In the genomic region with DNA sequence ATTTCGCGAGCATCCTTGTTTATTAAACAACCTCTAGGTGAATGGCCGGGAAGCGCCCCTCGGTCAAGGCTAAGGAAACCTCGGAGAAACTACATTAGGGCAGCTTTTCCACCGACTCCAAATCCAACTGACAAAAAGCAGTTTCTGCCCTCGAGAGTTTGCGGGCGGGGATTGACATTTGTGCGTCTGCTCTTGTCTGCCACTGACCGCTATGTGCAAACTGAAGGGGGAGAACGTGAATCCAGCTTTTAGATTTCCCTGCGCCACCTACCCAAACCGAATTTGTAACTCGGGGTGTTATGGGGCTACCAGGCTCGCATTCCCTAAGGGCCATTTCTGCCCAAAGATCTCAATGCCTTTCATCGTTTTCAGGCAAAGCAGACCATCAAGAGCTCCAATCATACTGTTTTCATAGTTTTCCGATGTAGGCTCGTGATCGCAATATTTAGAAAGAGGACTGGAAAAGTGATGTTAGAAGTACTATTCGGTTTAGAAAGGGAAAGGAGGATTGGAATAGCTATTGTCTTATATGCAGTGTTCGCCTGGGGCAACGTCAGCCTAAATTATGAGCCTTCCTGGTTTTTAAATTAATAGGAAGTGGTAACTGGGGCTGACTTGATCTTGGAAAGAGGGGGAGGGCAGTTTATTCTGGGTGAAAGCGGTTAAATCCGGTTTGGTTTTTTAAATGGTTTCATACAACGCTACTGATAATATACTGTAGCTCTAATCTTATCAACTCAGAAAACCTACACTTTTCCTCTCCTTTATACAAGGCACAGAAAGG, we compare ENCODE assay signal across 8 cellular contexts. TPM values are rescaled to one million over a fixed set of nuclear protein-coding genes. Genes with fewer than 3 reads are reported as not detected.
A peak's percentile ranks its signal among the peaks of the same experiment; 100 is the strongest.
DNase-seq lines count a peak whose midpoint lies in the region; ATAC-seq and TF ChIP-seq lines count a peak whose summit lies in the region.

No MANE protein-coding gene starts in this region.

- H3K79me2 ChIP-seq in SK-N-SH (ENCODE audit: insufficient read depth), result peaks cover 90% of the 10 kb centered on the region

- peaks cover 43% of the 10 kb centered on the region for H3K4me1 Mint-ChIP-seq in activated CD8-positive, alpha-beta memory T cell treated with anti-CD3 and anti-CD28 coated beads, Interleukin-2, amount 10 ng/mL, durations not matched to agents 7 days and 5 days
- H3K4me1 Mint-ChIP-seq in chondrocyte (ENCODE audit: low read depth), result peaks cover 48% of the 10 kb centered on the region

- H3K36me3 ChIP-seq in tibial artery (no peaks in the 10 kb centered on the region), SK-N-SH (replicated peaks in 1 of 2; ENCODE audit: control insufficient read depth in 1 of 2, insufficient read depth in 2 of 2, low read length in 1 of 2) (peaks cover 0 to 8% of the 10 kb centered on the region in 2 experiments)

- H3K9ac ChIP-seq in SK-N-SH, result no peak overlapping the region

- POLR2A ChIA-PET in SK-N-SH (lab: Yijun Ruan, JAX), result no interaction called here

- peak overlapping the region; percentile 41 to 60 for H3K27ac ChIP-seq in tibial artery
- no peak overlapping the region for H3K27ac ChIP-seq in SK-N-SH (ENCODE audit: low read depth in 2 of 2, low read length in 1 of 2)

- peaks cover 15% of the 10 kb centered on the region for H3K36me3 Mint-ChIP-seq in activated CD8-positive, alpha-beta memory T cell treated with anti-CD3 and anti-CD28 coated beads, Interleukin-2, amount 10 ng/mL, durations not matched to agents 7 days and 5 days
- H3K36me3 Mint-ChIP-seq in chondrocyte (ENCODE audit: low read depth), result peaks cover 8% of the 10 kb centered on the region

- H3K4me1 ChIP-seq in tibial artery (peaks cover 0 to 22% (median 7%) of the 10 kb centered on the region in 4 donors), SK-N-SH (ENCODE audit: control insufficient read depth in 1 of 2, insufficient read depth in 2 of 2, low read depth in 1 of 2, low read length in 1 of 2) (peaks cover 6 to 36% of the 10 kb centered on the region in 2 experiments; a peak in 3 of 4 replicates)

- peak overlapping the region; percentile 91 for H3K4me3 Mint-ChIP-seq in activated CD8-positive, alpha-beta memory T cell treated with anti-CD3 and anti-CD28 coated beads, Interleukin-2, amount 10 ng/mL, durations not matched to agents 7 days and 5 days
- H3K4me3 Mint-ChIP-seq in chondrocyte (ENCODE audit: unreplicated experiment), result peak overlapping the region; percentile 84

- no peak for ATAC-seq in activated CD8-positive, alpha-beta memory T cell treated with anti-CD3 and anti-CD28 coated beads, Interleukin-2, amount 10 ng/mL, durations not matched to agents 7 days and 5 days

- peaks cover 0 to 20% of the 10 kb centered on the region in 2 donors for H3K27me3 ChIP-seq in tibial artery
- no peaks in the 10 kb centered on the region for H3K27me3 ChIP-seq in SK-N-SH (ENCODE audit: insufficient read depth)

- intact Hi-C loops in tibial artery (cut with DNase I; ENCODE audit: low total_unique reads), result no loop called here

- H2AFZ ChIP-seq in SK-N-SH (ENCODE audit: low read depth), result no peak overlapping the region

- no peaks in the 10 kb centered on the region for H3K9me2 ChIP-seq in SK-N-SH

- H3K27me3 Mint-ChIP-seq in activated CD8-positive, alpha-beta memory T cell treated with anti-CD3 and anti-CD28 coated beads, Interleukin-2, amount 10 ng/mL, durations not matched to agents 7 days and 5 days, result peaks cover 6% of the 10 kb centered on the region
- H3K27me3 Mint-ChIP-seq in chondrocyte (ENCODE audit: low read depth), result no peaks in the 10 kb centered on the region

- H4K20me1 ChIP-seq in SK-N-SH (ENCODE audit: insufficient read depth), result 0 out of 2 replicates have a peak, but pooled peaks cover 5% of the 10 kb centered on the region

- peak overlapping the region; percentile 92 for H3K27ac Mint-ChIP-seq in activated CD8-positive, alpha-beta memory T cell treated with anti-CD3 and anti-CD28 coated beads, Interleukin-2, amount 10 ng/mL, durations not matched to agents 7 days and 5 days
- no peak overlapping the region for H3K27ac Mint-ChIP-seq in chondrocyte (ENCODE audit: unreplicated experiment)

- H3K9me3 ChIP-seq in tibial artery (no peaks in the 10 kb centered on the region), SK-N-SH (no peaks in the 10 kb centered on the region)

- 95% methylated on average over 27 of the region's 27 CpGs for WGBS in SK-N-SH (ENCODE audit: low lambda C conversion rate)

- H3K4me2 ChIP-seq in SK-N-SH, result no peak overlapping the region

- no peak for DNase-seq in activated CD8-positive, alpha-beta memory T cell treated with anti-CD3 and anti-CD28 coated beads, Interleukin-2, amount 10 ng/mL, durations not matched to agents 7 days and 5 days
- no peak for DNase-seq in activated CD8-positive, alpha-beta memory T cell treated with anti-CD3 and anti-CD28 coated beads, Interleukin-2, amount 50 U/mL, for 48 hours
- DNase-seq in chondrocyte (ENCODE audit: low spot score) (no peak), medulla oblongata (ENCODE audit: extremely low spot score) (peak; percentile 42), tibial artery (peak in 1 of 2 donors; percentile 38), iPS-NIHi7 (ENCODE audit: extremely low spot score) (no peak), SK-N-SH (no peak), EL (no peak)

- TF ChIP-seq CTCF in chondrocyte (IDR thresholded peaks at IDR 0.05), result no peak
- no peak for TF ChIP-seq CTCF in tibial artery (IDR thresholded peaks at IDR 0.05)
- TF ChIP-seq CTCF in SK-N-SH (IDR thresholded peaks at IDR 0.05), result no peak

- H3K9me3 Mint-ChIP-seq in activated CD8-positive, alpha-beta memory T cell treated with anti-CD3 and anti-CD28 coated beads, Interleukin-2, amount 10 ng/mL, durations not matched to agents 7 days and 5 days (ENCODE audit: low read depth), result no peaks in the 10 kb centered on the region
- no peaks in the 10 kb centered on the region for H3K9me3 Mint-ChIP-seq in chondrocyte (ENCODE audit: low read depth)

- CTCF ChIA-PET in activated CD8-positive, alpha-beta memory T cell treated with anti-CD3 and anti-CD28 coated beads, Interleukin-2, amount 10 ng/mL, durations not matched to agents 7 days and 5 days (lab: Charles Lee), result interaction anchor here (0.6 to 1.8 kb wide), 3 partner anchors 8 to 96 kb away, joined by 3 to 7 read pairs (median 3); no protein-coding TSS in a partner anchor
- CTCF ChIA-PET in SK-N-SH (lab: Yijun Ruan, JAX), result no interaction called here

- H3F3A ChIP-seq in SK-N-SH (replicated peaks; ENCODE audit: insufficient read depth), result peaks cover 34% of the 10 kb centered on the region

- TF ChIP-seq EP300 in SK-N-SH (IDR thresholded peaks at IDR 0.05; ENCODE audit: borderline replicate concordance in 1 of 2, low read depth in 1 of 2, low read length in 1 of 2), result no peak

- H3K4me3 ChIP-seq in tibial artery (peak overlapping the region; percentile 63 to 72), SK-N-SH (ENCODE audit: low read depth in 2 of 2, low read length in 1 of 2) (no peak overlapping the region)

- no peak for TF ChIP-seq RAD21 in SK-N-SH (IDR thresholded peaks at IDR 0.05; ENCODE audit: low read length)

TF ChIP-seq in SK-N-SH, 30 proteins besides CTCF, POLR2A, EP300 and RAD21:
- no peak for TF ChIP-seq NFIC (IDR thresholded peaks at IDR 0.05; ENCODE audit: borderline replicate concordance)
- TF ChIP-seq EZH2phosphoT487 (IDR thresholded peaks at IDR 0.05; ENCODE audit: borderline replicate concordance, low read depth), result no peak
- TF ChIP-seq SIN3A (IDR thresholded peaks at IDR 0.05; ENCODE audit: borderline replicate concordance, low read depth, low read length), result no peak
- no peak for TF ChIP-seq ELF1 (IDR thresholded peaks at IDR 0.05)

RNA-seq across cellular contexts. Expression of a gene that starts 45.4 kb away (rescaled TPM):
- total RNA-seq in activated CD8-positive, alpha-beta memory T cell treated with anti-CD3 and anti-CD28 coated beads, Interleukin-2, amount 10 ng/mL, durations not matched to agents 7 days and 5 days, result 10 to 100 TPM; 18.9 to 48.3 TPM
- total RNA-seq in chondrocyte, result 191 to 246 TPM (median 240 TPM) in 3 replicates
- 7.7 and 9.1 TPM in 2 replicates for polyA plus RNA-seq in SK-N-SH (2012; rRNA removed)
- 12.2 and 12.4 TPM in 2 replicates for polyA plus RNA-seq in SK-N-SH (2012; cell fraction: cytosol; rRNA removed)
- 7.0 and 12.2 TPM in 2 replicates for polyA plus RNA-seq in SK-N-SH (2012; cell fraction: nucleus; rRNA removed)

Comparison
In these comparisons a context has a peak if more than half of its experiments do, and no peak if none do; other contexts are left out.
1. H3K27ac ChIP-seq: peak in tibial artery (2 of 2); none in SK-N-SH (0 of 2).
2. H3K4me3 ChIP-seq: peak in tibial artery (2 of 2); none in SK-N-SH (0 of 2).